Comparison of ENCODE assay signal across 14 cellular contexts in the genomic region with DNA sequence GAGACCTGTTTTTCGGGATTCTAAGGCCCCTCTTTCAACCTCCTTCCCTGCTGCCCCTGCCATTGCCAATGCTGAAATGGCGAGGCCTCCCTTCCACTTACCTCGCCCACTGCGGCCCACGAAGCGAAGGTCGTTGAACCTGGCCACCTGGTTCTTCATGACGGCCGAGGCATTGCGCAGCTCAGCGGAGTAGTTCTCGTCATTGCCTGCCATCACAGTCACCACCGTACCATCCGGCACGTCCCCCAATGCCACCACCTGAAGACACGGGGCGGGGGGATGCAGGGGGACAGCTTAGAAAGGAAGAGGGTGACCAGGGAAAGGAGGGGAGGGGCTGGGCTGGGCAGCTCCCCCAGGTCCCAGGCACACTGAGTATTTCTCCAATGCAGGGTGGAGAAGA. TPM values are rescaled to one million over a fixed set of nuclear protein-coding genes. Genes with fewer than 3 reads are reported as not detected.
DNase-seq lines count a peak whose midpoint lies in the region; FAIRE-seq and TF ChIP-seq lines count a peak whose summit lies in the region.
"Had no signal": no experiment of that assay in that cellular context is flagged by ENCODE, and none has a peak within 500 bp of the region (broad histone marks: within the 10 kb centered on the region; RNA-seq: fewer than 3 reads in every experiment).

No MANE protein-coding gene starts in this region.

- H3K27me3 ChIP-seq in H1 (replicated peaks in 1 of 4; ENCODE audit: control insufficient read depth in 3 of 4, extremely low read depth in 1 of 4, insufficient read depth in 3 of 4, low read length in 3 of 4) (peaks cover 57 to 79% (median 73%) of the 10 kb centered on the region in 4 experiments), subcutaneous abdominal adipose tissue (ENCODE audit: control insufficient read depth in 5 of 5, insufficient read depth in 4 of 5, low read length in 5 of 5) (peaks cover 55 to 83% (median 69%) of the 10 kb centered on the region in 5 donors), sigmoid colon (peaks cover 56 to 89% (median 77%) of the 10 kb centered on the region in 3 donors)

- TF ChIP-seq CTCF in H1 (IDR thresholded peaks at IDR 0.05; ENCODE audit: control extremely low read depth in 1 of 3, insufficient read depth in 1 of 3, low read depth in 1 of 3, low read length in 3 of 3) (no peak), sigmoid colon (IDR thresholded peaks at IDR 0.05) (no peak)

- POLR2A ChIA-PET in H1 (lab: Charles Lee; ENCODE audit: partially characterized antibody) = interaction anchor here (1.3 kb wide), 1 partner anchor 11 kb away, joined by 8 read pairs; no protein-coding TSS in a partner anchor

- no peak overlapping the region for H2BK5ac ChIP-seq in H1 (ENCODE audit: low read depth, low read length)

- no peaks in the 10 kb centered on the region for H3K9me3 Mint-ChIP-seq in activated naive CD4-positive, alpha-beta T cell treated with anti-CD3 and anti-CD28 coated beads for 36 hours

- H3K36me3 Mint-ChIP-seq in activated naive CD4-positive, alpha-beta T cell treated with anti-CD3 and anti-CD28 coated beads for 36 hours (ENCODE audit: low read depth) = peaks cover 62% of the 10 kb centered on the region

- H3K18ac ChIP-seq in H1 (ENCODE audit: extremely low read depth, low read length) = peak overlapping the region; percentile 26; the same call in 1 of the 2 replicates

- no peak for TF ChIP-seq POLR2A in H1 (IDR thresholded peaks at IDR 0.05; ENCODE audit: control extremely low read depth in 1 of 2, low read depth in 2 of 2, low read length in 2 of 2)
- no peak for TF ChIP-seq POLR2A in sigmoid colon (IDR thresholded peaks at IDR 0.05)

- no peak overlapping the region for H3K56ac ChIP-seq in H1 (replicated peaks; ENCODE audit: insufficient read length, low read depth, low read length)

- peak overlapping the region; percentile 45 for H3K4ac ChIP-seq in H1 (replicated peaks; ENCODE audit: insufficient read length, low read depth, low read length)

- H3K27ac Mint-ChIP-seq in activated naive CD4-positive, alpha-beta T cell treated with anti-CD3 and anti-CD28 coated beads for 36 hours = peak overlapping the region; percentile 92

- no peaks in the 10 kb centered on the region for H3K79me1 ChIP-seq in H1 (ENCODE audit: low read depth, low read length)

- H3K4me3 ChIP-seq in SK-N-MC (peak overlapping the region; percentile 89), H1 (ENCODE audit: extremely low read depth in 1 of 4, insufficient read depth in 2 of 4, low read depth in 3 of 4, low read length in 4 of 4) (peak overlapping the region in 2 of 4 experiments; percentile 1 to 58; a peak in 3 of 8 replicates), subcutaneous abdominal adipose tissue (ENCODE audit: low read depth in 1 of 5, low read length in 5 of 5) (peak overlapping the region in 3 of 5 donors; percentile 34 to 55 (median 50)), sigmoid colon (no peak overlapping the region)

- TF ChIP-seq RAD21 in H1 (IDR thresholded peaks at IDR 0.05 in 1 of 2, conservative IDR thresholded peaks at IDR 0.05 in 1 of 2; ENCODE audit: low read depth in 2 of 2, low read length in 2 of 2) = no peak

- H2AFZ ChIP-seq in H1 (ENCODE audit: low read length) = no peak overlapping the region
- H2AFZ ChIP-seq: parathyroid adenoma had no signal

- peaks cover 24% of the 10 kb centered on the region; the same call in 1 of the 2 replicates for H3K23me2 ChIP-seq in H1 (ENCODE audit: low read depth, low read length)

- H2BK12ac ChIP-seq in H1 (ENCODE audit: low read depth, low read length) = peak overlapping the region; percentile 52; the same call in 1 of the 2 replicates

- H3K9me3 ChIP-seq in SK-N-MC (ENCODE audit: low read depth, low read length) (no peaks in the 10 kb centered on the region), H1 (ENCODE audit: insufficient read depth in 2 of 2, low read depth in 1 of 2, low read length in 1 of 2) (no peaks in the 10 kb centered on the region), subcutaneous abdominal adipose tissue (ENCODE audit: control insufficient read depth in 5 of 5, low read length in 5 of 5) (no peaks in the 10 kb centered on the region), sigmoid colon (no peaks in the 10 kb centered on the region)
- H3K9me3 ChIP-seq: vagina had no signal

- no peak for FAIRE-seq in H1 (lab: Jason Lieb, UNC)

- H3K9ac ChIP-seq in SK-N-MC (ENCODE audit: insufficient read length) (peak overlapping the region; percentile 89), H1 (replicated peaks in 1 of 4; ENCODE audit: extremely low read depth in 1 of 4, low read depth in 3 of 4, low read length in 3 of 4) (no peak overlapping the region), subcutaneous abdominal adipose tissue (ENCODE audit: low read length in 5 of 5) (no peak overlapping the region)
- H3K9ac ChIP-seq: parathyroid adenoma had no signal

- 18% methylated on average over 17 of the region's 17 CpGs; no CpG with 5 or more reads in 1 of the 2 experiments for WGBS in H1 (ENCODE audit: extremely low coverage in 1 of 2, insufficient coverage in 1 of 2, insufficient read length in 1 of 2, insufficient replicate concordance in 2 of 2, low coverage in 1 of 2, low lambda C conversion rate in 2 of 2, missing lambda C conversion rate in 1 of 2), 2 experiments
- WGBS in sigmoid colon, 2 donors = 37 to 50% methylated on average over 17 of the region's 17 CpGs

- H4K91ac ChIP-seq in H1 (replicated peaks; ENCODE audit: insufficient read length, low read length) = no peak overlapping the region

- peaks cover 64% of the 10 kb centered on the region for H3K4me1 Mint-ChIP-seq in activated naive CD4-positive, alpha-beta T cell treated with anti-CD3 and anti-CD28 coated beads for 36 hours (ENCODE audit: low read depth)

- no peak overlapping the region for H3K23ac ChIP-seq in H1 (ENCODE audit: insufficient read length)

- H3K79me2 ChIP-seq in H1 (ENCODE audit: control insufficient read depth in 1 of 2, insufficient read depth in 2 of 2, low read length in 2 of 2) = no peaks in the 10 kb centered on the region
- H3K79me2 ChIP-seq: parathyroid adenoma had no signal

- H3K4me2 ChIP-seq in H1 (ENCODE audit: insufficient read depth in 1 of 2, low read depth in 2 of 2, low read length in 2 of 2) = peak overlapping the region; percentile 71 to 74

- H4K5ac ChIP-seq in H1 (ENCODE audit: insufficient read length, low read depth, low read length) = no peak overlapping the region

- no peak overlapping the region for H2BK120ac ChIP-seq in H1 (replicated peaks; ENCODE audit: low read depth, low read length)

- no peak for DNase-seq in activated naive CD4-positive, alpha-beta T cell treated with anti-CD3 and anti-CD28 coated beads for 36 hours
- DNase-seq in activated naive CD4-positive, alpha-beta T cell (lab: John Stamatoyannopoulos, UW) = no peak
- DNase-seq in SK-N-MC (ENCODE audit: low read depth, low spot score) (no peak), H1 (ENCODE audit: low read depth in 1 of 2, low spot score in 2 of 2) (no peak), NCI-H2029 treated with DMSO at 0.1 percent for 48 hours (lab: John Stamatoyannopoulos, UW) (no peak), activated gamma-delta T cell treated with Interleukin-2 at 50 U/mL for 16 hours (no peak), sigmoid colon (no peak)
- DNase-seq: activated CD4-positive, alpha-beta T cell treated with anti-CD3 and anti-CD28 coated beads for 48 hours; DMS79 had no signal

- H3K27me3 Mint-ChIP-seq in activated naive CD4-positive, alpha-beta T cell treated with anti-CD3 and anti-CD28 coated beads for 36 hours (ENCODE audit: low read depth) = no peaks in the 10 kb centered on the region

- H3K27ac ChIP-seq in SK-N-MC = peak overlapping the region; percentile 63; the same call in 1 of the 2 replicates
- no peak overlapping the region for H3K27ac ChIP-seq in H1 (ENCODE audit: low read depth, low read length)
- no peak overlapping the region for H3K27ac ChIP-seq in subcutaneous abdominal adipose tissue (ENCODE audit: low read depth, low read length)
- no peak overlapping the region for H3K27ac ChIP-seq in sigmoid colon
- H3K27ac ChIP-seq: coronary artery, parathyroid adenoma had no signal

- intact Hi-C loops in activated naive CD4-positive, alpha-beta T cell treated with anti-CD3 and anti-CD28 coated beads for 36 hours (cut with micrococcal nuclease) = no loop called here
- intact Hi-C loops in sigmoid colon (cut with DNase I) = no loop called here

- CTCF ChIA-PET in activated naive CD4-positive, alpha-beta T cell treated with anti-CD3 and anti-CD28 coated beads for 36 hours (lab: Charles Lee) = interaction anchor here (0.6 to 10.5 kb wide), 6 partner anchors 29 to 239 kb away, joined by 3 to 144 read pairs (median 4); no protein-coding TSS in a partner anchor
- CTCF ChIA-PET in H1 (lab: Charles Lee; ENCODE audit: partially characterized antibody) = interaction anchor here (0.6 to 4.1 kb wide), 16 partner anchors 8 to 339 kb away, joined by 3 to 27 read pairs (median 6); no protein-coding TSS in a partner anchor

- peaks cover 0 to 6% of the 10 kb centered on the region in 2 experiments for H4K20me1 ChIP-seq in H1 (replicated peaks in 1 of 2; ENCODE audit: control insufficient read depth in 1 of 2, insufficient read depth in 2 of 2, low read length in 2 of 2)

- TF ChIP-seq EP300 in H1 (IDR thresholded peaks at IDR 0.05; ENCODE audit: borderline replicate concordance in 1 of 2, low read depth in 2 of 2, low read length in 2 of 2) (no peak), sigmoid colon (IDR thresholded peaks at IDR 0.05) (no peak)

- H3K4me3 Mint-ChIP-seq in activated naive CD4-positive, alpha-beta T cell treated with anti-CD3 and anti-CD28 coated beads for 36 hours = peak overlapping the region; percentile 94

- H3K36me3 ChIP-seq in SK-N-MC (ENCODE audit: insufficient read depth, low read length) = peaks cover 58% of the 10 kb centered on the region
- no peaks in the 10 kb centered on the region for H3K36me3 ChIP-seq in H1 (ENCODE audit: control insufficient read depth in 2 of 4, insufficient read depth in 4 of 4, low read length in 3 of 4)
- no peaks in the 10 kb centered on the region for H3K36me3 ChIP-seq in subcutaneous abdominal adipose tissue (ENCODE audit: control insufficient read depth in 5 of 5, insufficient read depth in 5 of 5, low read length in 5 of 5)
- no peaks in the 10 kb centered on the region for H3K36me3 ChIP-seq in sigmoid colon
- H3K36me3 ChIP-seq: vagina had no signal

- no peak overlapping the region for H2BK20ac ChIP-seq in H1 (ENCODE audit: low read length)

- H3K14ac ChIP-seq in H1 (ENCODE audit: insufficient read length) = no peak overlapping the region

- H2BK15ac ChIP-seq in H1 (ENCODE audit: low read length) = peak overlapping the region; percentile 13; the same call in 1 of the 2 replicates

- peak overlapping the region; percentile 88; the same call in 1 of the 2 replicates for H2AK5ac ChIP-seq in H1 (ENCODE audit: low read depth, low read length)

- no peak overlapping the region; the same call in 1 of the 2 replicates for H4K8ac ChIP-seq in H1 (ENCODE audit: extremely low read depth, insufficient read depth, low read length)

- peaks cover 3 to 49% (median 36%) of the 10 kb centered on the region in 4 experiments for H3K4me1 ChIP-seq in H1 (replicated peaks in 1 of 4; ENCODE audit: control insufficient read depth in 3 of 4, insufficient read depth in 4 of 4, low read length in 3 of 4)
- peaks cover 0 to 53% (median 36%) of the 10 kb centered on the region in 5 donors for H3K4me1 ChIP-seq in subcutaneous abdominal adipose tissue (ENCODE audit: control insufficient read depth in 5 of 5, insufficient read depth in 5 of 5, low read length in 5 of 5)
- H3K4me1 ChIP-seq in sigmoid colon = peaks cover 0 to 59% (median 44%) of the 10 kb centered on the region in 4 donors
- H3K4me1 ChIP-seq: parathyroid adenoma had no signal

RNA-seq across cellular contexts. Expression of a gene that starts 2.6 kb away (rescaled TPM):
- total RNA-seq in activated naive CD4-positive, alpha-beta T cell treated with anti-CD3 and anti-CD28 coated beads for 36 hours = 10 to 100 TPM; 72.3 to 83.8 TPM
- total RNA-seq in H1 (2021; fragmentation: NEBNext Ultra II Directional; extraction: Animal tissue kit (Norgen Biotek cat#: 25700)) = 0.48 and 0.82 TPM in 2 replicates
- polyA plus RNA-seq in H1 (2011; rRNA removed) = 0.49 and 0.62 TPM in 2 replicates
- polyA plus RNA-seq in H1 (2011; cell fraction: cytosol; rRNA removed) = 0.44 TPM
- 0.70 TPM for polyA plus RNA-seq in H1 (2011; cell fraction: nucleus; rRNA removed)
- polyA plus RNA-seq in H1 (2012, experiment 1 of 2) = 0.33 to 1.3 TPM (median 0.64 TPM) in 4 replicates
- polyA plus RNA-seq in H1 (2012, experiment 2 of 2) = 0.55 TPM
- polyA plus RNA-seq in H1 (2013, experiment 1 of 2) = 0.61 TPM
- polyA plus RNA-seq in H1 (2013, experiment 2 of 2) = 0.52 TPM
- polyA minus RNA-seq in H1 (2011; rRNA and poly(A)+ RNA removed) = 0.13 TPM in 1 of 2 replicates, not detected in the other
- polyA minus RNA-seq in H1 (2011; cell fraction: cytosol; rRNA and poly(A)+ RNA removed) = 1.5 TPM
- 0.30 TPM for polyA minus RNA-seq in H1 (2011; cell fraction: nucleus; rRNA and poly(A)+ RNA removed)
- 1 to 10 TPM in 1 of 4 donors, under 1 TPM in 2, not detected in 1; 0.36 to 1.2 (median 0.49) TPM for total RNA-seq in sigmoid colon
- 10 to 100 TPM in 1 of 3 donors, 1 to 10 TPM in 2; 1.2 to 18.0 (median 3.7) TPM for polyA plus RNA-seq in sigmoid colon
- polyA plus RNA-seq: AG04450 had no signal

Comparison
In these comparisons a context has a peak if more than half of its experiments do, and no peak if none do; other contexts are left out.
1. H3K4me3 ChIP-seq: peak in SK-N-MC (single experiment) and subcutaneous abdominal adipose tissue (3 of 5); none in sigmoid colon (0 of 4).
2. RNA of a gene that starts 2.6 kb away (total RNA-seq): 72.3 to 83.8 TPM in activated naive CD4-positive, alpha-beta T cell treated with anti-CD3 and anti-CD28 coated beads for 36 hours; 0.48 to 0.82 TPM in H1 and 0.36 to 1.2 TPM in sigmoid colon; every median in the first group is over 10 times any median in the second.